ENCODE assay signal across 11 cellular contexts in the genomic region with DNA sequence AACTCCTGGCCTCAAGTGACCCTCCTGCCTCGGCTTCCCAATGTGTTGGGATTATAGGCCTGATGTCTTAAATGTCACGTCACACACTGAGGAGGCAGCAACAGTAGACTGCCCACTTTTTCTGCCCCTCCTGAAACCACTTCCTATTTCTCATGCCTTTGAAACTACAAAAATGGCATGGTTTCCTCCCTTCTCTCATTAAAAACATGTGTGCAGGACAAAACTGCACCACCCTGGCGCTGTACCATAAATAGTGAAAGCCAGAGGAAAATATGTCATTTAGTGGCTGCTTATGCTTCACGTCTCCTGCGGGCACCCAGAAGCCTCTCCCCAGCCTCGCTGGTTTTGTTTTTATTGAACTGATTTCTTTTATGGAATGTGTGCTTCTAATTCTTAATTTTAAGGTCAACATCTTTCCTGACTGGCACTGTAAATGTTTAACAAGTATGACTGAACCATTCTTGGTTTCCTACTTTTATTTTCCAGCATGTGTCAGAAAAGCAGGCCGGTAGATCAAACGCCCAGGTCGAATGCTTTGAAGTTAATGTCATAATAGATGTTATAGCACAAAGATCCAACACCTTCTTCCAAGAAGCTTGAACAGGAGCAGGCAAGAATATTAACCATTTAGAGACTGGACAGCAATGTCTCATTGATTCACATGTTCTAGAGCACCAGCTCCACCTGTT. TPM values are rescaled to one million over a fixed set of nuclear protein-coding genes. Genes with fewer than 3 reads are reported as not detected.
DNase-seq lines count a peak whose midpoint lies in the region; ATAC-seq, FAIRE-seq and TF ChIP-seq lines count a peak whose summit lies in the region.
"Had no signal": no experiment of that assay in that cellular context is flagged by ENCODE, and none has a peak within 500 bp of the region (broad histone marks: within the 10 kb centered on the region; RNA-seq: fewer than 3 reads in every experiment).

No MANE protein-coding gene starts in this region.

- peak overlapping the region; percentile 39 for H2AFZ ChIP-seq in osteoblast (ENCODE audit: low read length)

- no peaks in the 10 kb centered on the region for H3K36me3 Mint-ChIP-seq in Calu3 (ENCODE audit: insufficient read depth, unreplicated experiment)

- peaks cover 44% of the 10 kb centered on the region for H3K4me1 ChIP-seq in osteoblast (ENCODE audit: insufficient read depth, low read length)
- H3K4me1 ChIP-seq: prostate gland had no signal

- peaks cover 14% of the 10 kb centered on the region for H3K4me1 Mint-ChIP-seq in Calu3 (ENCODE audit: low read depth, unreplicated experiment)

- no peaks in the 10 kb centered on the region for H3K79me2 ChIP-seq in osteoblast (ENCODE audit: insufficient read depth, low read length)

- no peaks in the 10 kb centered on the region for H3K9me3 ChIP-seq in osteoblast (ENCODE audit: low read depth, low read length)
- H3K9me3 ChIP-seq: prostate gland had no signal

- ATAC-seq in HG03025 (IDR thresholded peaks at IDR 0.05; ENCODE audit: low FRiP score, unreplicated experiment), result no peak

- no peaks in the 10 kb centered on the region for H3K9me3 Mint-ChIP-seq in Calu3 (ENCODE audit: low read depth, unreplicated experiment)

- H3K4me2 ChIP-seq in osteoblast (ENCODE audit: insufficient read depth, low read length), result peak overlapping the region; percentile 72

- no peaks in the 10 kb centered on the region for H3K36me3 ChIP-seq in osteoblast (ENCODE audit: insufficient read depth, low read length)
- H3K36me3 ChIP-seq: prostate gland had no signal

- H4K20me1 ChIP-seq in osteoblast (ENCODE audit: insufficient read depth, low read length), result no peaks in the 10 kb centered on the region

- H3K4me3 ChIP-seq in osteoblast (ENCODE audit: insufficient read depth, low read length), result peak overlapping the region; percentile 31
- H3K4me3 ChIP-seq: prostate gland had no signal

- H3K4me3 Mint-ChIP-seq in Calu3 (ENCODE audit: low read depth, unreplicated experiment), result no peak overlapping the region

- H3K27me3 ChIP-seq in osteoblast (ENCODE audit: insufficient read depth, low read length), result no peaks in the 10 kb centered on the region

- H3K27ac ChIP-seq in osteoblast (ENCODE audit: low read depth, low read length), result peak overlapping the region; percentile 68
- H3K27ac ChIP-seq: prostate gland had no signal

- no peak for FAIRE-seq in GM19239 (lab: Jason Lieb, UNC)

- CTCF ChIA-PET in Calu3 (lab: Charles Lee), result no interaction called here

- no peak overlapping the region for H3K27ac Mint-ChIP-seq in Calu3 (ENCODE audit: unreplicated experiment)

- intact Hi-C loops in Calu3 (cut with micrococcal nuclease; ENCODE audit: unreplicated experiment), result loop anchor here (5.0 kb wide), 1 partner anchor 156 kb away; no protein-coding TSS in a partner anchor

- BruUV-seq in Calu3 (replicated peaks; lab: Mats Ljungman, UMichigan), result no TSS peak

- no peaks in the 10 kb centered on the region for H3K27me3 Mint-ChIP-seq in Calu3 (ENCODE audit: unreplicated experiment)

- DNase-seq in GDM1 (lab: John Stamatoyannopoulos, UW) (peak; percentile 41), NCI-H446 (lab: John Stamatoyannopoulos, UW) (peak; percentile 51 to 79), dedifferentiated amniotic fluid mesenchymal stem cell (ENCODE audit: extremely low spot score) (peak; percentile 95), osteoblast (ENCODE audit: insufficient read length, low spot score, missing footprints) (peak; percentile 43), Calu3 (no peak), NCI-H1930 (lab: John Stamatoyannopoulos, UW) (no peak), GM19239 (ENCODE audit: insufficient read length, low spot score) (no peak)
- DNase-seq: NCI-H510A; stimulated activated CD8-positive, alpha-beta memory T cell treated with anti-CD3 and anti-CD28 coated beads, Interleukin-4, amount 100 ng/mL, for 48 hours had no signal

- TF ChIP-seq CTCF in osteoblast (IDR thresholded peaks at IDR 0.05; ENCODE audit: extremely low read depth, low read depth, low read length) (no peak), Calu3 (IDR thresholded peaks at IDR 0.05; ENCODE audit: unreplicated experiment) (no peak)

RNA-seq across cellular contexts. Expression of a gene that starts 59.6 kb away (rescaled TPM):
- total RNA-seq in osteoblast, result not detected in 2 replicates
- total RNA-seq in Calu3 (2022), result not detected in 2 replicates

Comparison
In these comparisons a context has a peak if more than half of its experiments do, and no peak if none do; other contexts are left out.
1. DNase-seq: peak in GDM1 (single experiment), NCI-H446 (2 of 2), dedifferentiated amniotic fluid mesenchymal stem cell (single experiment) and osteoblast (single experiment); none in Calu3 (single experiment), NCI-H1930 (0 of 2) and GM19239 (single experiment).